Comparison of ENCODE assay signal across 8 cellular contexts in genomic region chr18:57581301-57581934, GRCh38.
DNase-seq lines count a peak whose midpoint lies in the region; ATAC-seq and TF ChIP-seq lines count a peak whose summit lies in the region.

No MANE protein-coding gene starts in this region.

- H3K27ac Mint-ChIP-seq in effector memory CD8-positive, alpha-beta T cell: peak overlapping the region; percentile 77 to 87

- H3K9me3 Mint-ChIP-seq in effector memory CD8-positive, alpha-beta T cell: no peaks in the 10 kb centered on the region

- peak; percentile 90 for ATAC-seq in GM21367 (IDR thresholded peaks at IDR 0.05; ENCODE audit: unreplicated experiment)
- peak; percentile 84 for ATAC-seq in HG03469 (IDR thresholded peaks at IDR 0.05; ENCODE audit: unreplicated experiment)
- peak; percentile 91 for ATAC-seq in effector memory CD8-positive, alpha-beta T cell (replicated peaks)

- H3K4me3 Mint-ChIP-seq in effector memory CD8-positive, alpha-beta T cell: peak overlapping the region in 1 of 2 donors; percentile 10

- DNase-seq in GM10266 (ENCODE audit: extremely low spot score) (peak; percentile 51), ecto neural progenitor cell (ENCODE audit: low spot score) (no peak), caudate nucleus (lab: John Stamatoyannopoulos, UW) (no peak), NCI-H446 (lab: John Stamatoyannopoulos, UW) (no peak), NCI-H345 treated with DMSO at 0.1 percent for 48 hours (lab: John Stamatoyannopoulos, UW; ENCODE audit: unreplicated experiment) (no peak)
- peak; percentile 7 to 9 (median 8) for DNase-seq in effector memory CD8-positive, alpha-beta T cell

- peaks cover 30 to 42% of the 10 kb centered on the region in 2 donors for H3K4me1 Mint-ChIP-seq in effector memory CD8-positive, alpha-beta T cell (ENCODE audit: low read depth in 2 of 2)

- H3K27ac ChIP-seq in caudate nucleus (ENCODE audit: low read depth, low read length): no peak overlapping the region

- no peaks in the 10 kb centered on the region for H3K27me3 Mint-ChIP-seq in effector memory CD8-positive, alpha-beta T cell

- TF ChIP-seq CTCF in GM10266 (IDR thresholded peaks at IDR 0.05; ENCODE audit: control insufficient read depth, insufficient read depth, low read depth, missing control alignments): no peak

- peaks cover 15% of the 10 kb centered on the region for H3K36me3 Mint-ChIP-seq in effector memory CD8-positive, alpha-beta T cell (ENCODE audit: insufficient read depth)

Comparison
In these comparisons a context has a peak if more than half of its experiments do, and no peak if none do; other contexts are left out.
1. DNase-seq: peak in GM10266 (single experiment) and effector memory CD8-positive, alpha-beta T cell (3 of 3); none in ecto neural progenitor cell (single experiment), caudate nucleus (0 of 61), NCI-H446 (0 of 2) and NCI-H345 treated with DMSO at 0.1 percent for 48 hours (single experiment).
2. Peak in every context shown above with its lines, with median percentiles within 50 percentile points of each other: ATAC-seq.